9 cellular contexts compared by ENCODE assay signal in the genomic region with DNA sequence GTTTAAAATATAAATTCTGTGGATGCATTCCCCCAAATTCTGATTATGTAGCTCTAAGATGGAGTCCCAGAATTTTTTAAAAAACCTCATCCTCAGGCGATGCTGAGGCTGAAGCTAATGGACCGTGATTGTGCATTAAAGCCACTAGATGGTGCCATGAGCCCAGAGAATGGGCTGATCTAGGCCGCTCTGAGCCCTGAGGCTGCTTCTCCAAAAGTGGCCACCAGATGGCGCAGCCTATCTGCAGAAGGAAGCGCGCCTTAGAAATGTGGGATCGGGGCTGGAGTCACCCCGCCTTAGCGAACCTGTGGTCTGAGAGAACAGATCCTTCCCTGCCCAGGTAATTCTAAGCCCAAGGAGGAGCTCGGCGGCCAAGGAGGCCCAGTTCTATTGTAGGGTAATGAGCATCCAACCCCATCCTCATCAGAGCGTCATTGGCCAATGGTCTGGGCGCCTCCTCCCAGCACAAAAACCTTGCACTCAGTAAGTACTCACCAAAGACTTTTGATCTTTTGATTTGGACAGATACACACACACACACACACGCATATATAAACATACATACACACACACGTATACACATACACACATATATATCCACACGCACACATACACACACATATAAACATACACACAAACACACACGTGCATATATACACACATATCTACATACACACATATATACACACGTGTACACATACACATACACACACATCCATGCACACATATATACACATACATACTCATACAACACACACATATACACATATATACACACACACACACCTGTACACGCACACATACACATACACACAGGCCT. TPM values are rescaled to one million over a fixed set of nuclear protein-coding genes. Genes with fewer than 3 reads are reported as not detected.
DNase-seq lines count a peak whose midpoint lies in the region; ATAC-seq, FAIRE-seq and TF ChIP-seq lines count a peak whose summit lies in the region.
"Had no signal": no experiment of that assay in that cellular context is flagged by ENCODE, and none has a peak within 500 bp of the region (broad histone marks: within the 10 kb centered on the region; RNA-seq: fewer than 3 reads in every experiment).

No MANE protein-coding gene starts in this region.

- TF ChIP-seq EP300 in ovary (IDR thresholded peaks at IDR 0.05) (no peak), tibial nerve (IDR thresholded peaks at IDR 0.05) (peak in 1 of 2 donors; percentile 43)

- H2AFZ ChIP-seq in GM23338 (no peak overlapping the region), Karpas-422 (ENCODE audit: low read length) (no peak overlapping the region)

- H3K79me2 ChIP-seq in GM23338 (replicated peaks; ENCODE audit: insufficient read depth) (no peaks in the 10 kb centered on the region), Karpas-422 (ENCODE audit: low read length) (no peaks in the 10 kb centered on the region)

- H3K27ac Mint-ChIP-seq in GM23338: no peak overlapping the region
- no peak overlapping the region for H3K27ac Mint-ChIP-seq in activated T-helper 2 cell treated with anti-CD3 and anti-CD28 coated beads, Interferon-gamma antibody, Interleukin-2, Interleukin-4, amounts not matched to agents 10 μg/mL and 5 μg/mL and 100 μg/mL, durations not matched to agents 14 hours and 24 hours and 36 hours
- H3K27ac Mint-ChIP-seq: stimulated activated naive CD8-positive, alpha-beta T cell treated with anti-CD3 and anti-CD28 coated beads, Interleukin-15, Interleukin-2, amounts not matched to agents 100 ng/mL and 50 ng/mL, for 24 hours had no signal

- no peaks in the 10 kb centered on the region; the same call in 2 of the 3 replicates for H3K36me3 Mint-ChIP-seq in GM23338 (ENCODE audit: low read depth)
- H3K36me3 Mint-ChIP-seq in activated T-helper 2 cell treated with anti-CD3 and anti-CD28 coated beads, Interferon-gamma antibody, Interleukin-2, Interleukin-4, amounts not matched to agents 10 μg/mL and 5 μg/mL and 100 μg/mL, durations not matched to agents 14 hours and 24 hours and 36 hours (ENCODE audit: low read depth): no peaks in the 10 kb centered on the region

- no peaks in the 10 kb centered on the region for H3K4me1 ChIP-seq in GM23338 (ENCODE audit: insufficient read depth)
- no peaks in the 10 kb centered on the region for H3K4me1 ChIP-seq in Karpas-422 (ENCODE audit: low read length)
- H3K4me1 ChIP-seq in RWPE2 (ENCODE audit: insufficient read depth, poor library complexity, severe bottlenecking): peaks cover under 1% of the 10 kb centered on the region
- no peaks in the 10 kb centered on the region for H3K4me1 ChIP-seq in ovary (ENCODE audit: insufficient read depth)
- H3K4me1 ChIP-seq in tibial nerve: peaks cover 0 to 9% (median 0%) of the 10 kb centered on the region in 4 donors

- H3K27ac ChIP-seq in GM23338 (ENCODE audit: low read depth) (no peak overlapping the region), Karpas-422 (ENCODE audit: low read length) (no peak overlapping the region), RWPE2 (ENCODE audit: poor library complexity, severe bottlenecking) (no peak overlapping the region), ovary (no peak overlapping the region), tibial nerve (no peak overlapping the region)

- H4K20me1 ChIP-seq in GM23338 (replicated peaks; ENCODE audit: insufficient read depth) (no peaks in the 10 kb centered on the region), Karpas-422 (ENCODE audit: insufficient read depth, low read depth, low read length) (no peaks in the 10 kb centered on the region)

- H3K9me3 ChIP-seq in Karpas-422 (ENCODE audit: low read length): no peaks in the 10 kb centered on the region
- H3K9me3 ChIP-seq in RWPE2 (ENCODE audit: severe bottlenecking): no peaks in the 10 kb centered on the region
- H3K9me3 ChIP-seq in ovary: no peaks in the 10 kb centered on the region
- no peaks in the 10 kb centered on the region for H3K9me3 ChIP-seq in tibial nerve

- H3K27me3 Mint-ChIP-seq in GM23338 (ENCODE audit: insufficient read depth, low read depth, poor library complexity): peaks cover 6% of the 10 kb centered on the region
- H3K27me3 Mint-ChIP-seq in activated T-helper 2 cell treated with anti-CD3 and anti-CD28 coated beads, Interferon-gamma antibody, Interleukin-2, Interleukin-4, amounts not matched to agents 10 μg/mL and 5 μg/mL and 100 μg/mL, durations not matched to agents 14 hours and 24 hours and 36 hours (ENCODE audit: low read depth): peaks cover 3% of the 10 kb centered on the region

- no peaks in the 10 kb centered on the region for H3K9me3 Mint-ChIP-seq in GM23338
- H3K9me3 Mint-ChIP-seq in activated T-helper 2 cell treated with anti-CD3 and anti-CD28 coated beads, Interferon-gamma antibody, Interleukin-2, Interleukin-4, amounts not matched to agents 10 μg/mL and 5 μg/mL and 100 μg/mL, durations not matched to agents 14 hours and 24 hours and 36 hours: no peaks in the 10 kb centered on the region
- H3K9me3 Mint-ChIP-seq: stimulated activated naive CD8-positive, alpha-beta T cell treated with anti-CD3 and anti-CD28 coated beads, Interleukin-15, Interleukin-2, amounts not matched to agents 100 ng/mL and 50 ng/mL, for 24 hours had no signal

- no peak overlapping the region for H3K4me3 Mint-ChIP-seq in GM23338
- no peak overlapping the region for H3K4me3 Mint-ChIP-seq in activated T-helper 2 cell treated with anti-CD3 and anti-CD28 coated beads, Interferon-gamma antibody, Interleukin-2, Interleukin-4, amounts not matched to agents 10 μg/mL and 5 μg/mL and 100 μg/mL, durations not matched to agents 14 hours and 24 hours and 36 hours (ENCODE audit: low read depth)
- H3K4me3 Mint-ChIP-seq: stimulated activated naive CD8-positive, alpha-beta T cell treated with anti-CD3 and anti-CD28 coated beads, Interleukin-15, Interleukin-2, amounts not matched to agents 100 ng/mL and 50 ng/mL, for 24 hours had no signal

- no peaks in the 10 kb centered on the region for H3K9me2 ChIP-seq in GM23338 (ENCODE audit: insufficient read depth)
- no peaks in the 10 kb centered on the region for H3K9me2 ChIP-seq in Karpas-422 (replicated peaks; ENCODE audit: insufficient read depth, low read length)

- 26 to 32% (median 27%) methylated on average over 19 of the region's 19 CpGs for WGBS in ovary, 3 donors
- WGBS in tibial nerve, 2 donors: 33 to 39% methylated on average over 19 of the region's 19 CpGs

- H3K9ac ChIP-seq in Karpas-422 (ENCODE audit: low read length): no peak overlapping the region

- TF ChIP-seq CTCF in GM23338 (conservative IDR thresholded peaks at IDR 0.05; ENCODE audit: low read depth in 2 of 2) (peak; percentile 100), RWPE2 (IDR thresholded peaks at IDR 0.05; ENCODE audit: poor library complexity, severe bottlenecking) (peak; percentile 99), ovary (IDR thresholded peaks at IDR 0.05) (peak; percentile 100), tibial nerve (IDR thresholded peaks at IDR 0.05) (peak; percentile 98 to 100 (median 99))

- H3K36me3 ChIP-seq in GM23338 (ENCODE audit: insufficient read depth): no peaks in the 10 kb centered on the region
- no peaks in the 10 kb centered on the region for H3K36me3 ChIP-seq in Karpas-422 (ENCODE audit: insufficient read depth, low read length)
- H3K36me3 ChIP-seq in RWPE2 (ENCODE audit: low read depth): no peaks in the 10 kb centered on the region
- no peaks in the 10 kb centered on the region for H3K36me3 ChIP-seq in ovary
- H3K36me3 ChIP-seq in tibial nerve: no peaks in the 10 kb centered on the region

- intact Hi-C loops in activated T-helper 2 cell treated with anti-CD3 and anti-CD28 coated beads, Interferon-gamma antibody, Interleukin-2, Interleukin-4, amounts not matched to agents 10 μg/mL and 5 μg/mL and 100 μg/mL, durations not matched to agents 14 hours and 24 hours and 36 hours (cut with micrococcal nuclease): loop anchor here (1.0 to 2.0 kb wide), 3 partner anchors 78 to 378 kb away; no protein-coding TSS in a partner anchor
- intact Hi-C loops in ovary (cut with DNase I): loop anchor here in 3 of 4 donors (2.0 to 10.0 kb wide), 5 partner anchors 77 to 380 kb away; no protein-coding TSS in a partner anchor

- no peak for TF ChIP-seq POLR2A in ovary (IDR thresholded peaks at IDR 0.05)
- peak in 1 of 2 donors; percentile 32 for TF ChIP-seq POLR2A in tibial nerve (IDR thresholded peaks at IDR 0.05)

- ATAC-seq in GM23338 (peak; percentile 89), RWPE2 (ENCODE audit: low read depth) (peak; percentile 93)

- DNase-seq in GF-D8 (lab: John Stamatoyannopoulos, UW) (peak; percentile 25), GM23338 (ENCODE audit: low spot score) (peak; percentile 94), Karpas-422 (peak; percentile 95), RWPE2 (ENCODE audit: low spot score) (no peak), frontal cortex (ENCODE audit: low spot score in 2 of 2) (peak; percentile 69 to 84), ovary (peak; percentile 83 to 94 (median 93)), tibial nerve (ENCODE audit: low spot score in 2 of 2) (peak; percentile 91 to 98)
- peak; percentile 73 for DNase-seq in activated T-helper 2 cell treated with anti-CD3 and anti-CD28 coated beads, Interferon-gamma antibody, Interleukin-2, Interleukin-4, amounts not matched to agents 10 μg/mL and 5 μg/mL and 100 μg/mL, durations not matched to agents 14 hours and 24 hours and 36 hours (ENCODE audit: low spot score)

- no peaks in the 10 kb centered on the region for H3F3A ChIP-seq in GM23338 (replicated peaks; ENCODE audit: low read depth)

- no peaks in the 10 kb centered on the region for H3K27me3 ChIP-seq in GM23338 (ENCODE audit: insufficient read depth)
- no peaks in the 10 kb centered on the region for H3K27me3 ChIP-seq in Karpas-422 (ENCODE audit: low read length)
- H3K27me3 ChIP-seq in RWPE2 (ENCODE audit: insufficient read depth, poor library complexity, severe bottlenecking): no peaks in the 10 kb centered on the region
- H3K27me3 ChIP-seq in ovary: no peaks in the 10 kb centered on the region
- no peaks in the 10 kb centered on the region for H3K27me3 ChIP-seq in tibial nerve

- H3K4me2 ChIP-seq in GM23338 (no peak overlapping the region), Karpas-422 (ENCODE audit: low read depth, low read length, poor library complexity, severe bottlenecking) (no peak overlapping the region)

- peaks cover 4% of the 10 kb centered on the region; the same call in 2 of the 3 replicates for H3K4me1 Mint-ChIP-seq in GM23338
- H3K4me1 Mint-ChIP-seq in activated T-helper 2 cell treated with anti-CD3 and anti-CD28 coated beads, Interferon-gamma antibody, Interleukin-2, Interleukin-4, amounts not matched to agents 10 μg/mL and 5 μg/mL and 100 μg/mL, durations not matched to agents 14 hours and 24 hours and 36 hours (ENCODE audit: low read depth): peaks cover 4% of the 10 kb centered on the region

- H3K4me3 ChIP-seq in GM23338 (no peak overlapping the region), Karpas-422 (ENCODE audit: low read length) (no peak overlapping the region), RWPE2 (ENCODE audit: severe bottlenecking) (no peak overlapping the region), ovary (no peak overlapping the region), tibial nerve (no peak overlapping the region)

- peak; percentile 52 for FAIRE-seq in frontal cortex (lab: Jason Lieb, UNC)

RNA-seq across cellular contexts. Expression of gene MMP2, which starts 13.7 kb away (rescaled TPM):
- 40.2 and 43.8 TPM in 2 replicates for total RNA-seq in GM23338 (2014; rRNA removed; shearing (Covaris generic))
- polyA plus RNA-seq in GM23338 (2016; fragmentation: Nextera tagmentation; extraction: Ambion mirVana) (25.2 and 25.6 TPM in 2 replicates), ovary (100 to 1,000 TPM; 191 to 483 TPM)
- not detected in 2 replicates for total RNA-seq in Karpas-422 (2014; rRNA removed; shearing (Covaris generic); ENCODE audit: low replicate concordance)
- total RNA-seq in activated T-helper 2 cell treated with anti-CD3 and anti-CD28 coated beads, Interferon-gamma antibody, Interleukin-2, Interleukin-4, amounts not matched to agents 10 μg/mL and 5 μg/mL and 100 μg/mL, durations not matched to agents 14 hours and 24 hours and 36 hours: 0.11 and 0.34 TPM in 2 replicates
- total RNA-seq in frontal cortex (8.2 TPM), ovary (100 to 1,000 TPM; 102 to 629 (median 300) TPM), tibial nerve (100 to 1,000 TPM; 153 to 525 (median 245) TPM)

RNA-seq across cellular contexts. Expression of gene LPCAT2, which starts 43.6 kb away (rescaled TPM):
- total RNA-seq in GM23338 (2014; rRNA removed; shearing (Covaris generic)): 13.4 and 23.8 TPM in 2 replicates
- polyA plus RNA-seq in GM23338 (2016; fragmentation: Nextera tagmentation; extraction: Ambion mirVana) (7.8 and 8.8 TPM in 2 replicates), ovary (10 to 100 TPM; 12.2 to 15.3 TPM)
- not detected in 2 replicates for total RNA-seq in Karpas-422 (2014; rRNA removed; shearing (Covaris generic); ENCODE audit: low replicate concordance)
- total RNA-seq in activated T-helper 2 cell treated with anti-CD3 and anti-CD28 coated beads, Interferon-gamma antibody, Interleukin-2, Interleukin-4, amounts not matched to agents 10 μg/mL and 5 μg/mL and 100 μg/mL, durations not matched to agents 14 hours and 24 hours and 36 hours: 4.1 and 4.7 TPM in 2 replicates
- total RNA-seq in frontal cortex (2.4 TPM), ovary (10 to 100 TPM; 19.1 to 39.7 (median 28.0) TPM), tibial nerve (10 to 100 TPM; 14.9 to 33.4 (median 24.0) TPM)
